1 cellular context compared by ENCODE assay signal in the genomic region with DNA sequence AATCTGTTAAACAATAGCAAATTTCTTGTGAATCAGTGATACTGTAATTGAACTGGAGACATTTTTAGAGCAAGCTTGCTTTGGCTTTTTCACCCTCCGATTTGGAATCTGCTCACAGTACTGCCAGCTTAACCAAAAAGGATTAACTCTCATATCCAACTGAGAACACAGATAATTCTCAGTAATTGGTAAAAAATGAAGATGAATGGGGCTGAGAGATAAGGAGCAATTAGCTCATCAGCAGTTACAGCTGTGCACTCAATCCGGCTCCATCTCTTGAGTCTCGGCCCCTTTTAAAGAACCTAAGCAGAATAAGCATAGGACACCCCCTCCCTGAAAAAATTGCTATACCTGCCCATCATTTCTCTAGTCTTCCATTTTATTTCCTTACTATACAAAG.
TF ChIP-seq lines count a peak whose summit lies in the region.

No MANE protein-coding gene starts in this region.

TF ChIP-seq in IMR-90, 13 proteins besides CTCF, POLR2A, EP300 and RAD21 (continued from another document):
- TF ChIP-seq, protein P1, sequence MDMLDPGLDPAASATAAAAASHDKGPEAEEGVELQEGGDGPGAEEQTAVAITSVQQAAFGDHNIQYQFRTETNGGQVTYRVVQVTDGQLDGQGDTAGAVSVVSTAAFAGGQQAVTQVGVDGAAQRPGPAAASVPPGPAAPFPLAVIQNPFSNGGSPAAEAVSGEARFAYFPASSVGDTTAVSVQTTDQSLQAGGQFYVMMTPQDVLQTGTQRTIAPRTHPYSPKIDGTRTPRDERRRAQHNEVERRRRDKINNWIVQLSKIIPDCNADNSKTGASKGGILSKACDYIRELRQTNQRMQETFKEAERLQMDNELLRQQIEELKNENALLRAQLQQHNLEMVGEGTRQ (IDR thresholded peaks at IDR 0.05; ENCODE audit: low read depth, low read length), result no peak
- no peak for TF ChIP-seq RFX5 (IDR thresholded peaks at IDR 0.05; ENCODE audit: low read depth, low read length)
- no peak for TF ChIP-seq NFE2L2 (IDR thresholded peaks at IDR 0.05; ENCODE audit: low read depth, low read length)
- TF ChIP-seq CHD1 (IDR thresholded peaks at IDR 0.05; ENCODE audit: low read depth, low read length), result no peak
TF ChIP-seq in IMR-90: peak in this region for 0.
